In genomic region chr12:57208116-57208945, GRCh38 we compare ENCODE assay signal across 21 cellular contexts. TPM values are rescaled to one million over a fixed set of nuclear protein-coding genes. Genes with fewer than 3 reads are reported as not detected.
"Had no signal": no experiment of that assay in that cellular context is flagged by ENCODE, and none has a peak within 500 bp of the region (broad histone marks: within the 10 kb centered on the region; RNA-seq: fewer than 3 reads in every experiment).

No MANE protein-coding gene starts in this region.

- H3K4me3 ChIP-seq: breast epithelium, esophagus squamous epithelium, lower lobe of right lung, sigmoid colon, vagina had no signal

- H3K36me3 Mint-ChIP-seq: natural killer cell; stimulated activated effector memory CD8-positive, alpha-beta T cell treated with anti-CD3 and anti-CD28 coated beads, Interleukin-12 subunit alpha, Interleukin-12 subunit beta, amount 100 ng/mL, for 72 hours; T-cell had no signal

- H3K4me1 ChIP-seq: breast epithelium, parathyroid adenoma had no signal

- ATAC-seq: activated CD8-positive, alpha-beta T cell treated with anti-CD3 and anti-CD28 coated beads for 36 hours; activated naive CD8-positive, alpha-beta T cell treated with anti-CD3 and anti-CD28 coated beads, Interleukin-2, amount 50 U/mL, for 24 hours; effector memory CD8-positive, alpha-beta T cell; lower lobe of right lung; natural killer cell; stimulated activated effector memory CD8-positive, alpha-beta T cell treated with anti-CD3 and anti-CD28 coated beads, Interleukin-12 subunit alpha, Interleukin-12 subunit beta, amount 100 ng/mL, for 72 hours; T-cell had no signal

- H3K27ac Mint-ChIP-seq: activated CD4-positive, alpha-beta T cell treated with anti-CD3 and anti-CD28 coated beads, Interleukin-2, amount 10 ng/mL, durations not matched to agents 24 days and 14 days; activated CD8-positive, alpha-beta T cell treated with anti-CD3 and anti-CD28 coated beads for 36 hours; activated naive CD8-positive, alpha-beta T cell treated with anti-CD3 and anti-CD28 coated beads, Interleukin-2, amount 50 U/mL, for 24 hours; activated T-helper 2 cell treated with anti-CD3 and anti-CD28 coated beads, Interferon-gamma antibody, Interleukin-2, Interleukin-4, amounts not matched to agents 10 μg/mL and 5 μg/mL and 100 μg/mL, durations not matched to agents 14 hours and 24 hours and 36 hours; effector memory CD8-positive, alpha-beta T cell; natural killer cell; stimulated activated effector memory CD8-positive, alpha-beta T cell treated with anti-CD3 and anti-CD28 coated beads, Interleukin-12 subunit alpha, Interleukin-12 subunit beta, amount 100 ng/mL, for 72 hours; T-cell had no signal

- H2AFZ ChIP-seq: parathyroid adenoma had no signal

- H3K36me3 ChIP-seq: neutrophil had no signal

- H3K9me3 ChIP-seq: breast epithelium, esophagus squamous epithelium, lower lobe of right lung, neutrophil, sigmoid colon, vagina had no signal

- H3K4me3 Mint-ChIP-seq: activated CD4-positive, alpha-beta T cell treated with anti-CD3 and anti-CD28 coated beads, Interleukin-2, amount 10 ng/mL, durations not matched to agents 24 days and 14 days; activated CD8-positive, alpha-beta T cell treated with anti-CD3 and anti-CD28 coated beads for 36 hours; activated naive CD8-positive, alpha-beta T cell treated with anti-CD3 and anti-CD28 coated beads, Interleukin-2, amount 50 U/mL, for 24 hours; effector memory CD8-positive, alpha-beta T cell; natural killer cell; stimulated activated effector memory CD8-positive, alpha-beta T cell treated with anti-CD3 and anti-CD28 coated beads, Interleukin-12 subunit alpha, Interleukin-12 subunit beta, amount 100 ng/mL, for 72 hours; T-cell had no signal

- DNase-seq: activated CD4-positive, alpha-beta T cell treated with anti-CD3 and anti-CD28 coated beads, Interleukin-2, amount 10 ng/mL, durations not matched to agents 24 days and 14 days; activated CD8-positive, alpha-beta T cell treated with anti-CD3 and anti-CD28 coated beads for 36 hours; activated naive CD4-positive, alpha-beta T cell treated with Interleukin-2 at 50 U/mL for 16 hours; activated naive CD8-positive, alpha-beta T cell treated with anti-CD3 and anti-CD28 coated beads, Interleukin-2, amount 50 U/mL, for 24 hours; activated T-cell treated with anti-CD3 and anti-CD28 coated beads, Interleukin-2, amount 50 U/mL, for 1 hour; effector memory CD8-positive, alpha-beta T cell; esophagus squamous epithelium; lower lobe of right lung; natural killer cell; sigmoid colon; stimulated activated CD4-positive, alpha-beta T cell treated with anti-CD3 and anti-CD28 coated beads, Interleukin-4, amount 100 ng/mL, for 24 hours; T-cell; T-helper 9 cell; trophoblast cell had no signal

- H3K27ac ChIP-seq: esophagus squamous epithelium, lower lobe of right lung, neutrophil, parathyroid adenoma, sigmoid colon, vagina had no signal

- H3K9me3 Mint-ChIP-seq: activated CD4-positive, alpha-beta T cell treated with anti-CD3 and anti-CD28 coated beads, Interleukin-2, amount 10 ng/mL, durations not matched to agents 24 days and 14 days; activated CD8-positive, alpha-beta T cell treated with anti-CD3 and anti-CD28 coated beads for 36 hours; activated naive CD8-positive, alpha-beta T cell treated with anti-CD3 and anti-CD28 coated beads, Interleukin-2, amount 50 U/mL, for 24 hours; activated T-helper 2 cell treated with anti-CD3 and anti-CD28 coated beads, Interferon-gamma antibody, Interleukin-2, Interleukin-4, amounts not matched to agents 10 μg/mL and 5 μg/mL and 100 μg/mL, durations not matched to agents 14 hours and 24 hours and 36 hours; effector memory CD8-positive, alpha-beta T cell; natural killer cell; stimulated activated effector memory CD8-positive, alpha-beta T cell treated with anti-CD3 and anti-CD28 coated beads, Interleukin-12 subunit alpha, Interleukin-12 subunit beta, amount 100 ng/mL, for 72 hours; T-cell had no signal

- H3K27me3 ChIP-seq: breast epithelium, esophagus squamous epithelium, sigmoid colon, vagina had no signal

- H3K9ac ChIP-seq: parathyroid adenoma had no signal

RNA-seq across cellular contexts. Expression of gene NXPH4, which starts 8.3 kb away (rescaled TPM):
- total RNA-seq: lower lobe of right lung, sigmoid colon had no signal

RNA-seq across cellular contexts. Expression of gene STAC3, which starts 42.7 kb away (rescaled TPM):
- total RNA-seq: dermis blood vessel endothelial cell had no signal
